Comparison of ENCODE assay signal across 11 cellular contexts in the genomic region with DNA sequence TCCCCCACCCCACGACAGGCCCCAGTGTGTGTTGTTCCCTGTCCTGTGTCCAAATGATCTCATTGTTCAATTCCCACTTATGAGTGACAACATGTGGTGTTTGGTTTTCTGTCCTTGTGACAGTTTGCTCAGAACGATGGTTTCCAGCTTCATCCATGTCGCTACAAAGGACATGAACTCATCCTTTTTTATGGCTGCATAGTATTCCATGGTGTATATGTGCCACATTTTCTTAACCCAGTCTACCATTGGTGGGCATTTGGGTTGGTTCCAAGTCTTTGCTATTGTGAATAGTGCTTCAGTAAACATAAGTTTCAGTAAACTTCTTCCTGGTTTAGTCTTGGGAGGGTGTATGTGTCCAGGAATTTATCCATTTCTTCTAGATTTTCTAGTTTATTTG. TPM values are rescaled to one million over a fixed set of nuclear protein-coding genes. Genes with fewer than 3 reads are reported as not detected.
"Had no signal": no experiment of that assay in that cellular context is flagged by ENCODE, and none has a peak within 500 bp of the region (broad histone marks: within the 10 kb centered on the region; RNA-seq: fewer than 3 reads in every experiment).

No MANE protein-coding gene starts in this region.

RNA-seq across cellular contexts. Expression of a gene that starts 26.7 kb away (rescaled TPM):
- total RNA-seq: left ventricle myocardium inferior; left ventricle myocardium superior; lung microvascular endothelial cell; mammary epithelial cell; mesenteric fat pad; mesothelial cell of epicardium; mononuclear cell; myocyte; naive thymus-derived CD4-positive, alpha-beta T cell had no signal
- polyA plus RNA-seq: immature natural killer cell; keratinocyte; mammary epithelial cell; naive thymus-derived CD4-positive, alpha-beta T cell had no signal
